Comparison of ENCODE assay signal across 10 cellular contexts in genomic region chr19:16112778-16113177, GRCh38. TPM values are rescaled to one million over a fixed set of nuclear protein-coding genes. Genes with fewer than 3 reads are reported as not detected.
DNase-seq lines count a peak whose midpoint lies in the region; ATAC-seq, FAIRE-seq and TF ChIP-seq lines count a peak whose summit lies in the region.
"Had no signal": no experiment of that assay in that cellular context is flagged by ENCODE, and none has a peak within 500 bp of the region (broad histone marks: within the 10 kb centered on the region; RNA-seq: fewer than 3 reads in every experiment).

No MANE protein-coding gene starts in this region.

- H2BK12ac ChIP-seq in mesenchymal stem cell (ENCODE audit: low read length in 2 of 2), result no peak overlapping the region

- H3K4ac ChIP-seq in mesenchymal stem cell (ENCODE audit: low read depth in 1 of 2, low read length in 2 of 2), result no peak overlapping the region

- peaks cover 3 to 13% of the 10 kb centered on the region in 2 experiments for H3K36me3 ChIP-seq in mesenchymal stem cell (ENCODE audit: control insufficient read depth in 1 of 2, insufficient read depth in 2 of 2, low read depth in 1 of 2, low read length in 2 of 2)
- H3K36me3 ChIP-seq: prostate gland had no signal

- TF ChIP-seq CTCF in A549 (IDR thresholded peaks at IDR 0.05) (no peak), HFFc6 (IDR thresholded peaks at IDR 0.05) (no peak)

- POLR2A ChIA-PET in A549 (lab: Yijun Ruan, JAX), result no interaction called here

- no peak for TF ChIP-seq EP300 in A549 (IDR thresholded peaks at IDR 0.05)

- no peak overlapping the region for H4K91ac ChIP-seq in mesenchymal stem cell (ENCODE audit: low read length)

- peak overlapping the region in 1 of 2 experiments; percentile 14 for H3K23ac ChIP-seq in mesenchymal stem cell (ENCODE audit: low read length in 2 of 2)

- no peak overlapping the region for H2AFZ ChIP-seq in mesenchymal stem cell (ENCODE audit: low read depth, low read length)

- peak overlapping the region; percentile 90 for H3K27ac Mint-ChIP-seq in HFFc6
- H3K27ac Mint-ChIP-seq in activated naive CD8-positive, alpha-beta T cell, result peak overlapping the region; percentile 96

- 30% methylated on average over 2 of the region's 2 CpGs for WGBS in A549 (ENCODE audit: missing lambda C conversion rate)
- 86% methylated on average over 2 of the region's 2 CpGs for WGBS in mesenchymal stem cell

- H3K4me1 ChIP-seq in A549 (peaks cover 13% of the 10 kb centered on the region; the same call in 1 of the 3 replicates), mesenchymal stem cell (ENCODE audit: control insufficient read depth, insufficient read depth, low read depth, low read length) (peaks cover 22% of the 10 kb centered on the region)

- H3K9me3 Mint-ChIP-seq in HFFc6, result no peaks in the 10 kb centered on the region
- no peaks in the 10 kb centered on the region for H3K9me3 Mint-ChIP-seq in activated naive CD8-positive, alpha-beta T cell (ENCODE audit: low read depth)

- no peaks in the 10 kb centered on the region for H3K9me3 ChIP-seq in A549
- H3K9me3 ChIP-seq in mesenchymal stem cell (ENCODE audit: control insufficient read depth, low read length), result no peaks in the 10 kb centered on the region
- H3K9me3 ChIP-seq: prostate gland had no signal

- peak overlapping the region; percentile 99 for H3K4me3 ChIP-seq in A549
- peak overlapping the region in 1 of 2 experiments; percentile 83 for H3K4me3 ChIP-seq in mesenchymal stem cell (ENCODE audit: insufficient read depth in 1 of 2, low read depth in 1 of 2, low read length in 2 of 2)

- H3K14ac ChIP-seq in mesenchymal stem cell (ENCODE audit: low read length in 2 of 2), result no peak overlapping the region

- H3K4me2 ChIP-seq in A549, result peak overlapping the region; percentile 87
- H3K4me2 ChIP-seq in mesenchymal stem cell (ENCODE audit: low read length, poor library complexity, severe bottlenecking), result peak overlapping the region; percentile 90

- peaks cover 13% of the 10 kb centered on the region for H3K79me1 ChIP-seq in mesenchymal stem cell (replicated peaks; ENCODE audit: low read length, poor library complexity, severe bottlenecking)

- DNase-seq in A549 (ENCODE audit: low read depth in 1 of 2, low spot score in 1 of 2) (no peak), HFFc6 (no peak), mesenchymal stem cell (no peak), superior temporal gyrus (ENCODE audit: extremely low spot score) (no peak), RKO (ENCODE audit: low spot score) (no peak), GOT3 (lab: John Stamatoyannopoulos, UW) (no peak)

- no peak for TF ChIP-seq RAD21 in A549 (conservative IDR thresholded peaks at IDR 0.05 in 1 of 2, IDR thresholded peaks at IDR 0.05 in 1 of 2)

- no peaks in the 10 kb centered on the region for H3K36me3 Mint-ChIP-seq in HFFc6 (ENCODE audit: low read depth)
- no peaks in the 10 kb centered on the region for H3K36me3 Mint-ChIP-seq in activated naive CD8-positive, alpha-beta T cell

- H3K27ac ChIP-seq in A549 (peak overlapping the region in 1 of 2 experiments; percentile 96; a peak in 4 of 6 replicates), mesenchymal stem cell (ENCODE audit: low read length, poor library complexity, severe bottlenecking) (no peak overlapping the region)

- H3K27me3 Mint-ChIP-seq in HFFc6 (ENCODE audit: insufficient read depth), result peaks cover 1% of the 10 kb centered on the region; the same call in 1 of the 2 replicates
- no peaks in the 10 kb centered on the region for H3K27me3 Mint-ChIP-seq in activated naive CD8-positive, alpha-beta T cell

- no peak overlapping the region for H3K18ac ChIP-seq in mesenchymal stem cell (ENCODE audit: low read depth in 1 of 2, low read length in 2 of 2)

- no peak for FAIRE-seq in A549 (lab: Jason Lieb, UNC)
- FAIRE-seq: GM18507 had no signal

- CTCF ChIA-PET in A549 (lab: Yijun Ruan, JAX), result interaction anchor here (0.8 to 2.5 kb wide), 4 partner anchors 28 to 73 kb away, joined by 3 to 10 read pairs (median 5); partner anchors contain the start of gene FAM32A

- H3K27me3 ChIP-seq in mesenchymal stem cell (ENCODE audit: control insufficient read depth in 1 of 2, insufficient read depth in 1 of 2, low read length in 2 of 2), result no peaks in the 10 kb centered on the region

- peaks cover 31% of the 10 kb centered on the region for H3K4me1 Mint-ChIP-seq in HFFc6 (ENCODE audit: low read depth)
- peaks cover 43% of the 10 kb centered on the region for H3K4me1 Mint-ChIP-seq in activated naive CD8-positive, alpha-beta T cell (ENCODE audit: low read depth)

- peak overlapping the region; percentile 96 for H3K4me3 Mint-ChIP-seq in HFFc6
- H3K4me3 Mint-ChIP-seq in activated naive CD8-positive, alpha-beta T cell, result peak overlapping the region; percentile 98

- no peak overlapping the region for H2BK5ac ChIP-seq in mesenchymal stem cell (ENCODE audit: low read depth, low read length, poor library complexity, severe bottlenecking)

- H3K9ac ChIP-seq in mesenchymal stem cell (ENCODE audit: low read length), result peak overlapping the region; percentile 95

- no peak for ATAC-seq in A549
- no peak for ATAC-seq in HG03159 (IDR thresholded peaks at IDR 0.05; ENCODE audit: unreplicated experiment)

- H2BK15ac ChIP-seq in mesenchymal stem cell (ENCODE audit: low read depth, poor library complexity, severe bottlenecking), result no peak overlapping the region

- H2AK5ac ChIP-seq in mesenchymal stem cell (ENCODE audit: low read length, severe bottlenecking), result no peak overlapping the region

- H4K8ac ChIP-seq in mesenchymal stem cell (ENCODE audit: low read length), result no peak overlapping the region

- no peak for TF ChIP-seq POLR2A in A549 (IDR thresholded peaks at IDR 0.05; ENCODE audit: low read length)

- H2BK120ac ChIP-seq in mesenchymal stem cell (ENCODE audit: low read depth, low read length), result no peak overlapping the region

TF ChIP-seq in A549, 52 proteins besides CTCF, POLR2A, EP300 and RAD21:
- no peak for TF ChIP-seq TFCP2L1 (CRISPR knock-in tag; IDR thresholded peaks at IDR 0.05)
TF ChIP-seq in A549: peak in this region for 0.

RNA-seq across cellular contexts. Expression of gene RAB8A, which starts 1.1 kb away (rescaled TPM):
- 69.4 and 91.4 TPM in 2 replicates for polyA plus RNA-seq in A549 (2011; rRNA removed)
- 55.9 and 57.1 TPM in 2 replicates for polyA plus RNA-seq in A549 (2012; cell fraction: cytosol; rRNA removed)
- 32.6 and 35.2 TPM in 2 replicates for polyA plus RNA-seq in A549 (2012; cell fraction: nucleus; rRNA removed)
- 89.2 to 101 TPM (median 90.1 TPM) in 3 replicates for polyA plus RNA-seq in A549 (2017; fragmentation: RNase III; extraction: RNeasy Plus Mini Kit Qiagen cat#74134 plus additional on column Dnase treatment)
- polyA minus RNA-seq in A549 (2011; rRNA and poly(A)+ RNA removed), result 99.1 and 130 TPM in 2 replicates
- total RNA-seq in HFFc6 (2021; fragmentation: NEBNext Ultra II Directional; extraction: Animal tissue kit (Norgen Biotek cat#: 25700)), result 100 to 1,000 TPM in 3 of 6 experiments, 10 to 100 TPM in 3; 93.5 to 103 (median 100) TPM
- 54.8 TPM for polyA plus RNA-seq in mesenchymal stem cell (2013, experiment 1 of 2)
- 54.2 TPM for polyA plus RNA-seq in mesenchymal stem cell (2013, experiment 2 of 2)

RNA-seq across cellular contexts. Expression of gene HSH2D, which starts 30.7 kb away (rescaled TPM):
- polyA plus RNA-seq in A549 (2011; rRNA removed) (0.05 and 0.16 TPM in 2 replicates), A549 (2017; fragmentation: RNase III; extraction: RNeasy Plus Mini Kit Qiagen cat#74134 plus additional on column Dnase treatment) (not detected in 3 replicates)
- not detected in 2 replicates for polyA plus RNA-seq in A549 (2012; cell fraction: cytosol; rRNA removed)
- not detected in 2 replicates for polyA plus RNA-seq in A549 (2012; cell fraction: nucleus; rRNA removed)
- not detected in 2 replicates for polyA minus RNA-seq in A549 (2011; rRNA and poly(A)+ RNA removed)
- total RNA-seq in HFFc6 (2021; fragmentation: NEBNext Ultra II Directional; extraction: Animal tissue kit (Norgen Biotek cat#: 25700)), result not detected
- not detected for polyA plus RNA-seq in mesenchymal stem cell (2013, experiment 1 of 2)
- polyA plus RNA-seq in mesenchymal stem cell (2013, experiment 2 of 2), result not detected

RNA-seq across cellular contexts. Expression of gene TPM4, which starts 36.5 kb away (rescaled TPM):
- 474 and 777 TPM in 2 replicates for polyA plus RNA-seq in A549 (2011; rRNA removed)
- 359 and 388 TPM in 2 replicates for polyA plus RNA-seq in A549 (2012; cell fraction: cytosol; rRNA removed)
- 163 and 197 TPM in 2 replicates for polyA plus RNA-seq in A549 (2012; cell fraction: nucleus; rRNA removed)
- polyA plus RNA-seq in A549 (2017; fragmentation: RNase III; extraction: RNeasy Plus Mini Kit Qiagen cat#74134 plus additional on column Dnase treatment), result 610 to 921 TPM (median 860 TPM) in 3 replicates
- polyA minus RNA-seq in A549 (2011; rRNA and poly(A)+ RNA removed), result 186 and 201 TPM in 2 replicates
- 1,000 to 10,000 TPM in 4 of 6 experiments, 100 to 1,000 TPM in 2; 973 to 1,332 (median 1,247) TPM for total RNA-seq in HFFc6 (2021; fragmentation: NEBNext Ultra II Directional; extraction: Animal tissue kit (Norgen Biotek cat#: 25700))
- polyA plus RNA-seq in mesenchymal stem cell (2013, experiment 1 of 2), result 881 TPM
- polyA plus RNA-seq in mesenchymal stem cell (2013, experiment 2 of 2), result 886 TPM
